ENCODE assay signal across 8 cellular contexts in the genomic region with DNA sequence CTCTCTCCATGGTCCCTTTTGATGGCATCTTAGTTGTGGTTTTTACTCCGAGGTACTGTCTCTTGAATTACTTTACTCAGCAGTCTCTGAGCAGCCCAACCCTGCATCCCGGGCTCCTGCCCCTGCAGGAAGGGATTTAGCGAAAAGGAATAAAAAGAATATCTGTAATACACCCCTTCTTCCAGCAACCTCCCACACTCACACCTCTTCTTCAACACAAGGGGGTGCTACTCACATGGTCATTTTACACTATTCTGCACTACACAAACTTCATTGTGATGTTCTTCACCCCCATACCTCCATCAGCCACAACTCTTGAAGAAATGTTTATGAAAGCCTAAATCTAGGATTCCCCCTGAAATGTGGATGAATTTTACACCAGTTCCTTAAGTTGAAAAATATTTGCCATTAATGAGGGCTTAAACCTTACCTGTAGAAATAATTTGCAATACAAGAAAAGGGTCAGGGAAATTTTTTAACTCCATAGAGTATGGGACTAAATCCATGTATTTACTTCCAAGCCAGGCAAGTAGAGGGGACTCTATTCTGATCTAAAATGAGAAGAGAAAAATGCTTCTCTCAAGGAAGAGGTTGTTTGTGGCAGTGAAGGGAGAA. TPM values are rescaled to one million over a fixed set of nuclear protein-coding genes. Genes with fewer than 3 reads are reported as not detected.
A peak's percentile ranks its signal among the peaks of the same experiment; 100 is the strongest.
DNase-seq lines count a peak whose midpoint lies in the region; ATAC-seq and TF ChIP-seq lines count a peak whose summit lies in the region.

No MANE protein-coding gene starts in this region.

- CTCF ChIA-PET in activated CD4-positive, alpha-beta T cell treated with anti-CD3 and anti-CD28 coated beads for 36 hours (lab: Charles Lee): interaction anchor here (0.6 to 2.2 kb wide), 13 partner anchors 29 to 231 kb away, joined by 3 to 24 read pairs (median 5); partner anchors contain the start of gene UHRF2
- CTCF ChIA-PET in IMR-90 (lab: Yijun Ruan, JAX): interaction anchor here (0.8 kb wide), 1 partner anchor 118 kb away, joined by 4 read pairs; no protein-coding TSS in a partner anchor

- H3K9me3 ChIP-seq in IMR-90 (ENCODE audit: control insufficient read depth, insufficient read depth, low read length): no peaks in the 10 kb centered on the region
- H3K9me3 ChIP-seq in body of pancreas: no peaks in the 10 kb centered on the region

- no peak overlapping the region for H3K9ac ChIP-seq in IMR-90 (ENCODE audit: low read depth, low read length)

- peak overlapping the region; percentile 39 for H2AFZ ChIP-seq in IMR-90 (replicated peaks; ENCODE audit: low read length, poor library complexity)

- peaks cover 8% of the 10 kb centered on the region for H3K4me1 ChIP-seq in IMR-90 (ENCODE audit: control insufficient read depth, insufficient read depth, low read length)
- H3K4me1 ChIP-seq in body of pancreas: no peaks in the 10 kb centered on the region

- H3K36me3 Mint-ChIP-seq in activated CD4-positive, alpha-beta T cell treated with anti-CD3 and anti-CD28 coated beads for 36 hours (ENCODE audit: low read depth): no peaks in the 10 kb centered on the region

- H4K5ac ChIP-seq in IMR-90 (ENCODE audit: low read depth, low read length): peak overlapping the region; percentile 72

- H3K36me3 ChIP-seq in IMR-90 (ENCODE audit: control insufficient read depth, insufficient read depth, low read length): no peaks in the 10 kb centered on the region
- no peaks in the 10 kb centered on the region for H3K36me3 ChIP-seq in body of pancreas (replicated peaks in 1 of 2; ENCODE audit: insufficient read depth in 1 of 2, low read depth in 2 of 2)

- ATAC-seq in activated CD4-positive, alpha-beta T cell treated with anti-CD3 and anti-CD28 coated beads for 36 hours: peak; percentile 89
- peak; percentile 72 for ATAC-seq in GM21526 (IDR thresholded peaks at IDR 0.05; ENCODE audit: low FRiP score, unreplicated experiment)
- ATAC-seq in IMR-90 (ENCODE audit: low read depth): peak; percentile 96
- peak; percentile 78 for ATAC-seq in body of pancreas

- no peaks in the 10 kb centered on the region for H4K20me1 ChIP-seq in IMR-90 (ENCODE audit: insufficient read depth, low read length)

- peaks cover 4% of the 10 kb centered on the region for H3K27me3 Mint-ChIP-seq in activated CD4-positive, alpha-beta T cell treated with anti-CD3 and anti-CD28 coated beads for 36 hours

- TF ChIP-seq CTCF in IMR-90 (conservative IDR thresholded peaks at IDR 0.05; ENCODE audit: low read depth, low read length) (peak; percentile 87), body of pancreas (IDR thresholded peaks at IDR 0.05) (peak; percentile 52 to 86 (median 74))

- H3K14ac ChIP-seq in IMR-90 (replicated peaks; ENCODE audit: low read depth, low read length): no peak overlapping the region

- TF ChIP-seq POLR2A in IMR-90 (IDR thresholded peaks at IDR 0.05; ENCODE audit: low read depth, low read length) (no peak), body of pancreas (IDR thresholded peaks at IDR 0.05) (no peak)

- peak overlapping the region; percentile 36 for H2BK5ac ChIP-seq in IMR-90 (ENCODE audit: low read depth, low read length, poor library complexity, severe bottlenecking)

- peak; percentile 93 for TF ChIP-seq RAD21 in IMR-90 (IDR thresholded peaks at IDR 0.05; ENCODE audit: low read length)

- peak overlapping the region; percentile 2 for H2AK9ac ChIP-seq in IMR-90 (replicated peaks; ENCODE audit: low read depth, low read length, poor library complexity)

- peak overlapping the region; percentile 89 for H3K4ac ChIP-seq in IMR-90 (ENCODE audit: low read depth, low read length)

- WGBS in IMR-90 (ENCODE audit: extremely low coverage in 2 of 2, insufficient read length in 1 of 2), 2 experiments: no CpG with 5 or more reads among the region's 3 CpGs
- 7 to 15% methylated on average over 3 of the region's 3 CpGs for WGBS in body of pancreas, 2 donors

- H3K9me1 ChIP-seq in IMR-90 (ENCODE audit: insufficient read depth, low read length): peaks cover 8% of the 10 kb centered on the region; the same call in 1 of the 2 replicates

- dilution Hi-C loops in IMR-90 (cut with HindIII; ENCODE audit: low sequenced_read_pairs, unreplicated experiment): no loop called here

- intact Hi-C loops in activated CD4-positive, alpha-beta T cell treated with anti-CD3 and anti-CD28 coated beads for 36 hours (cut with DNase I, micrococcal nuclease): loop anchor here (1.0 to 10.0 kb wide), 8 partner anchors 58 to 328 kb away; partner anchors contain the start of gene UHRF2 (in 1 of the 2)
- intact Hi-C loops in IMR-90 (cut with micrococcal nuclease) (loop anchor here (1.0 to 10.0 kb wide), 4 partner anchors 60 to 313 kb away; no protein-coding TSS in a partner anchor), body of pancreas (cut with DNase I) (no loop called here)

- POLR2A ChIA-PET in activated CD4-positive, alpha-beta T cell treated with anti-CD3 and anti-CD28 coated beads for 36 hours (lab: Charles Lee): no interaction called here
- POLR2A ChIA-PET in IMR-90 (lab: Charles Lee; ENCODE audit: unreplicated experiment): no interaction called here

- peaks cover 18% of the 10 kb centered on the region for H3K4me1 Mint-ChIP-seq in activated CD4-positive, alpha-beta T cell treated with anti-CD3 and anti-CD28 coated beads for 36 hours

- H3K27me3 ChIP-seq in IMR-90 (ENCODE audit: control insufficient read depth, insufficient read depth, low read length) (peaks cover 5% of the 10 kb centered on the region), body of pancreas (no peaks in the 10 kb centered on the region)

- H3K27ac Mint-ChIP-seq in activated CD4-positive, alpha-beta T cell treated with anti-CD3 and anti-CD28 coated beads for 36 hours: peak overlapping the region; percentile 37

- peak overlapping the region in 1 of 2 experiments; percentile 83; a peak in 2 of 4 replicates for H4K8ac ChIP-seq in IMR-90 (ENCODE audit: low read depth in 2 of 2, low read length in 2 of 2)

- H2AK5ac ChIP-seq in IMR-90 (ENCODE audit: low read depth, low read length): peak overlapping the region; percentile 34; the same call in 1 of the 2 replicates

- peak overlapping the region; percentile 32; the same call in 1 of the 2 replicates for H3K56ac ChIP-seq in IMR-90 (ENCODE audit: extremely low read depth, insufficient read depth, low read length)

- H3K4me3 ChIP-seq in IMR-90 (ENCODE audit: insufficient read depth, low read depth, low read length) (no peak overlapping the region), body of pancreas (no peak overlapping the region)

- H3K23ac ChIP-seq in IMR-90 (ENCODE audit: low read depth, low read length): peak overlapping the region; percentile 66; the same call in 1 of the 2 replicates

- H2BK20ac ChIP-seq in IMR-90 (ENCODE audit: low read depth, low read length): peak overlapping the region; percentile 80

- in situ Hi-C loops in IMR-90 (cut with MboI; ENCODE audit: low sequenced_read_pairs): loop anchor here (5.0 kb wide), 2 partner anchors 213 to 303 kb away; no protein-coding TSS in a partner anchor

- peak overlapping the region; percentile 76; the same call in 1 of the 2 replicates for H3K18ac ChIP-seq in IMR-90 (ENCODE audit: low read depth, low read length)

- peaks cover 0 to 5% of the 10 kb centered on the region in 2 experiments; a peak in 1 of 4 replicates for H3K79me1 ChIP-seq in IMR-90 (ENCODE audit: low read depth in 1 of 2, low read length in 2 of 2)

- peak overlapping the region; percentile 88 for H2BK120ac ChIP-seq in IMR-90 (ENCODE audit: low read depth, low read length)

- H3K4me3 Mint-ChIP-seq in activated CD4-positive, alpha-beta T cell treated with anti-CD3 and anti-CD28 coated beads for 36 hours: no peak overlapping the region

- H3K27ac ChIP-seq in IMR-90 (ENCODE audit: insufficient read depth, low read length) (no peak overlapping the region), body of pancreas (no peak overlapping the region)

- no peaks in the 10 kb centered on the region for H3K9me3 Mint-ChIP-seq in activated CD4-positive, alpha-beta T cell treated with anti-CD3 and anti-CD28 coated beads for 36 hours (ENCODE audit: low read depth)

- H2BK15ac ChIP-seq in IMR-90 (ENCODE audit: low read depth, low read length): peak overlapping the region; percentile 13; the same call in 1 of the 3 replicates

- peak; percentile 27 for DNase-seq in activated CD4-positive, alpha-beta T cell treated with anti-CD3 and anti-CD28 coated beads for 36 hours
- DNase-seq in activated CD4-positive, alpha-beta T cell treated with anti-CD3 and anti-CD28 coated beads for 1 hour: no peak
- DNase-seq in IMR-90 (peak; percentile 77), OCI-M1 (lab: John Stamatoyannopoulos, UW) (peak; percentile 100), body of pancreas (peak in 1 of 4 donors; percentile 24), iPS-NIHi7 (ENCODE audit: extremely low spot score) (peak; percentile 86)
- peak; percentile 2 to 3 for DNase-seq in stimulated activated CD8-positive, alpha-beta memory T cell treated with anti-CD3 and anti-CD28 coated beads, Interleukin-4, amount 100 ng/mL, for 1 hour (ENCODE audit: low read depth in 2 of 2, low spot score in 1 of 2)

- no TSS peak for BruUV-seq in IMR-90 (replicated peaks; lab: Mats Ljungman, UMichigan)

- H3K4me2 ChIP-seq in IMR-90 (ENCODE audit: low read depth, low read length): no peak overlapping the region

- peak overlapping the region; percentile 45; the same call in 1 of the 2 replicates for H4K91ac ChIP-seq in IMR-90 (ENCODE audit: insufficient read depth, low read depth, low read length)

TF ChIP-seq in IMR-90, 13 proteins besides CTCF, POLR2A, EP300 and RAD21:
- TF ChIP-seq NFE2L2 (IDR thresholded peaks at IDR 0.05; ENCODE audit: low read depth, low read length) (no peak), CEBPB (IDR thresholded peaks at IDR 0.05; ENCODE audit: low read depth, low read length) (no peak), SMC3 (IDR thresholded peaks at IDR 0.05; ENCODE audit: low read depth, low read length) (peak; percentile 86), RFX5 (IDR thresholded peaks at IDR 0.05; ENCODE audit: low read depth, low read length) (no peak)

RNA-seq across cellular contexts. Expression of gene TPD52L3, which starts 26.0 kb away (rescaled TPM):
- not detected for total RNA-seq in activated CD4-positive, alpha-beta T cell treated with anti-CD3 and anti-CD28 coated beads for 36 hours
- not detected in 2 replicates for total RNA-seq in IMR-90 (2012; rRNA removed)
- polyA plus RNA-seq in IMR-90 (2012; rRNA removed): not detected in 2 replicates
- not detected in 2 replicates for polyA plus RNA-seq in IMR-90 (2012; cell fraction: cytosol; rRNA removed)
- not detected in 2 replicates for polyA plus RNA-seq in IMR-90 (2012; cell fraction: nucleus; rRNA removed; ENCODE audit: low replicate concordance)
- total RNA-seq in body of pancreas: not detected

RNA-seq across cellular contexts. Expression of gene UHRF2, which starts 58.8 kb away (rescaled TPM):
- total RNA-seq in activated CD4-positive, alpha-beta T cell treated with anti-CD3 and anti-CD28 coated beads for 36 hours: 10 to 100 TPM; 63.7 to 70.9 TPM
- 37.3 and 55.3 TPM in 2 replicates for total RNA-seq in IMR-90 (2012; rRNA removed)
- polyA plus RNA-seq in IMR-90 (2012; rRNA removed): 23.5 and 27.6 TPM in 2 replicates
- polyA plus RNA-seq in IMR-90 (2012; cell fraction: cytosol; rRNA removed): 6.5 and 7.6 TPM in 2 replicates
- polyA plus RNA-seq in IMR-90 (2012; cell fraction: nucleus; rRNA removed; ENCODE audit: low replicate concordance): 27.9 and 106 TPM in 2 replicates
- total RNA-seq in body of pancreas: 10 to 100 TPM; 52.1 to 69.8 TPM
